24 cellular contexts compared by ENCODE assay signal in the genomic region with DNA sequence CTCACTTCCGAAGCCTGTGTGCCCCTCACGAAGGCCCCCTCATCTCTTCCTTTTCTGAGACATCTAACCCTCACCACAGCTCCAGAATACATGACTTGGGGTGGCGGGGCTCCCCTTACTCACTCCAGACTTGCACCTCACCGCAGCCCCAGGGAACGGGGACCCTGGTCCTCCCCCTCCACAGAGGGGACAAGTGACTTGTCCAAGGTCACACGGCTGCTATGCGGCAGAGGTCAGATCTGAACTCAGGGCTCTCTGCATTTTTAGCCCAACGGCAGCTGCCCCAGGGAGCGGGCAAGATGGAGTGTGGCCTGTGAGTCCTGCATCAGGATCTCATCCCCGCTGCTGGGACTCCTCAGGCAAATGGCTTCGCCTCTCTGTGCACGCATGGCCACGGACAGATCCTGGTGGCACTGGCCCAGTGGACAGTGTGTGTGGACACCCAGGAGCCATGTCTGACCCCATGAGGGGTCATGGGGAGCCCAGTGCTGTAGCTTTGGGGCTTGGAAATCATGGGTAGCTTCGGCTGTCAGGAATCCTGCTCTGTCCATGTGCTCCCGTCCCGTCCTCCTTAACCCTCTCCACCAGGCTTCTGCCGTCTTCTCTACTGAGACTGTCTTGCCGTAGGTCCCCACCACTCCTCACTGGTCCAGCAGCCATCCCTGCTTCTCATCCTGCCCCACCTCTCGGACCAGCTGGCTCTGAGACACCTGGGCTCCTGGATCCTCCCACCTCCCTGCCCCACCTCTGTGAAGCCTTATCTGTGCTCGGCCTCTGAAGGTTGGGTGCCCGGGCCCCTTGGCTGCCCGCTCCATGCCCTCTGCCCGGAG. TPM values are rescaled to one million over a fixed set of nuclear protein-coding genes. Genes with fewer than 3 reads are reported as not detected.
DNase-seq lines count a peak whose midpoint lies in the region; ATAC-seq and TF ChIP-seq lines count a peak whose summit lies in the region.
"Had no signal": no experiment of that assay in that cellular context is flagged by ENCODE, and none has a peak within 500 bp of the region (broad histone marks: within the 10 kb centered on the region; RNA-seq: fewer than 3 reads in every experiment).

No MANE protein-coding gene starts in this region.

- H3K9me3 Mint-ChIP-seq in activated CD8-positive, alpha-beta memory T cell treated with anti-CD3 and anti-CD28 coated beads, Interleukin-2, amount 10 ng/mL, durations not matched to agents 7 days and 5 days (ENCODE audit: low read depth): no peaks in the 10 kb centered on the region
- no peaks in the 10 kb centered on the region for H3K9me3 Mint-ChIP-seq in type B pancreatic cell
- H3K9me3 Mint-ChIP-seq: brain; mesothelial cell of epicardium; nephron; stimulated activated naive B cell treated with anti-CD40 and anti-IgM and Interleukin-4, amounts not matched to agents 10 μg/mL and 1 μg/mL and 100 μg/mL, for 72 hours had no signal

- no peaks in the 10 kb centered on the region for H3K36me3 Mint-ChIP-seq in activated CD8-positive, alpha-beta memory T cell treated with anti-CD3 and anti-CD28 coated beads, Interleukin-2, amount 10 ng/mL, durations not matched to agents 7 days and 5 days
- no peaks in the 10 kb centered on the region for H3K36me3 Mint-ChIP-seq in type B pancreatic cell
- H3K36me3 Mint-ChIP-seq: stimulated activated naive B cell treated with anti-CD40 and anti-IgM and Interleukin-4, amounts not matched to agents 10 μg/mL and 1 μg/mL and 100 μg/mL, for 72 hours had no signal

- no peaks in the 10 kb centered on the region for H3K27me3 Mint-ChIP-seq in activated CD8-positive, alpha-beta memory T cell treated with anti-CD3 and anti-CD28 coated beads, Interleukin-2, amount 10 ng/mL, durations not matched to agents 7 days and 5 days
- no peaks in the 10 kb centered on the region for H3K27me3 Mint-ChIP-seq in type B pancreatic cell
- H3K27me3 Mint-ChIP-seq: brain had no signal

- no peak overlapping the region for H3K4me3 Mint-ChIP-seq in activated CD8-positive, alpha-beta memory T cell treated with anti-CD3 and anti-CD28 coated beads, Interleukin-2, amount 10 ng/mL, durations not matched to agents 7 days and 5 days
- no peak overlapping the region for H3K4me3 Mint-ChIP-seq in type B pancreatic cell
- H3K4me3 Mint-ChIP-seq: brain; mesothelial cell of epicardium; nephron; stimulated activated naive B cell treated with anti-CD40 and anti-IgM and Interleukin-4, amounts not matched to agents 10 μg/mL and 1 μg/mL and 100 μg/mL, for 72 hours had no signal

- H3K27ac ChIP-seq in RWPE1 (peak overlapping the region; percentile 5; the same call in 1 of the 2 replicates), left lung (no peak overlapping the region)
- H3K27ac ChIP-seq: skin epidermis, thyroid gland had no signal

- DNase-seq in activated CD8-positive, alpha-beta memory T cell treated with anti-CD3 and anti-CD28 coated beads, Interleukin-2, amount 50 U/mL, for 48 hours: peak; percentile 37
- DNase-seq in activated CD8-positive, alpha-beta memory T cell treated with anti-CD3 and anti-CD28 coated beads, Interleukin-2, amount 10 ng/mL, durations not matched to agents 7 days and 5 days: no peak
- DNase-seq in RWPE1 (ENCODE audit: low spot score): no peak
- peak; percentile 26 to 68 for DNase-seq in left lung
- DNase-seq in type B pancreatic cell (ENCODE audit: extremely low spot score, unreplicated experiment): peak; percentile 64
- no peak for DNase-seq in globus pallidus (ENCODE audit: low spot score)
- DNase-seq in T-helper 9 cell: no peak
- DNase-seq in medulla oblongata (ENCODE audit: extremely low spot score): no peak
- DNase-seq: activated CD4-positive, alpha-beta T cell treated with anti-CD3 and anti-CD28 coated beads for 4 hours; BE2C; Caco-2; KBM-7; MV-4-11; NCI-H187; NCI-H774; SHP77 treated with DMSO at 0.1 percent for 48 hours; stimulated activated CD4-positive, alpha-beta T cell treated with anti-CD3 and anti-CD28 coated beads, Interleukin-2, amount 100 ng/mL, for 24 hours; stimulated activated naive B cell treated with anti-CD40 and anti-IgM and Interleukin-4, amounts not matched to agents 10 μg/mL and 1 μg/mL and 100 μg/mL, for 72 hours; thyroid gland had no signal

- no peak overlapping the region for H3K27ac Mint-ChIP-seq in activated CD8-positive, alpha-beta memory T cell treated with anti-CD3 and anti-CD28 coated beads, Interleukin-2, amount 10 ng/mL, durations not matched to agents 7 days and 5 days
- no peak overlapping the region for H3K27ac Mint-ChIP-seq in type B pancreatic cell
- H3K27ac Mint-ChIP-seq: brain; mesothelial cell of epicardium; nephron; progenitor cell of endocrine pancreas; stimulated activated naive B cell treated with anti-CD40 and anti-IgM and Interleukin-4, amounts not matched to agents 10 μg/mL and 1 μg/mL and 100 μg/mL, for 72 hours had no signal

- POLR2A ChIA-PET in RWPE1 (lab: Yijun Ruan, JAX; ENCODE audit: low non-redundant PET): no interaction called here

- intact Hi-C loops in left lung (cut with DNase I): no loop called here

- no peaks in the 10 kb centered on the region for H3K27me3 ChIP-seq in left lung
- H3K27me3 ChIP-seq: BE2C, thyroid gland had no signal

- peaks cover 0 to 12% of the 10 kb centered on the region in 2 donors for H3K4me1 ChIP-seq in left lung
- H3K4me1 ChIP-seq: BE2C, Caco-2, thyroid gland had no signal

- H3K9me3 ChIP-seq in left lung: no peaks in the 10 kb centered on the region
- H3K9me3 ChIP-seq: BE2C, Caco-2, thyroid gland had no signal

- CTCF ChIA-PET in activated CD8-positive, alpha-beta memory T cell treated with anti-CD3 and anti-CD28 coated beads, Interleukin-2, amount 10 ng/mL, durations not matched to agents 7 days and 5 days (lab: Charles Lee): no interaction called here
- CTCF ChIA-PET in RWPE1 (lab: Yijun Ruan, JAX): interaction anchor here (1.2 kb wide), 1 partner anchor 90 kb away, joined by 3 read pairs; no protein-coding TSS in a partner anchor

- TF ChIP-seq CTCF in RWPE1 (conservative IDR thresholded peaks at IDR 0.05; ENCODE audit: low read depth) (no peak), left lung (IDR thresholded peaks at IDR 0.05) (no peak), type B pancreatic cell (conservative IDR thresholded peaks at IDR 0.05) (no peak)

- peaks cover 5% of the 10 kb centered on the region for H3K4me1 Mint-ChIP-seq in activated CD8-positive, alpha-beta memory T cell treated with anti-CD3 and anti-CD28 coated beads, Interleukin-2, amount 10 ng/mL, durations not matched to agents 7 days and 5 days
- no peaks in the 10 kb centered on the region for H3K4me1 Mint-ChIP-seq in type B pancreatic cell (ENCODE audit: unreplicated experiment)
- H3K4me1 Mint-ChIP-seq: brain, mesothelial cell of epicardium, nephron had no signal

- ATAC-seq in activated CD8-positive, alpha-beta memory T cell treated with anti-CD3 and anti-CD28 coated beads, Interleukin-2, amount 10 ng/mL, durations not matched to agents 7 days and 5 days: no peak
- ATAC-seq in left lung: no peak
- ATAC-seq: stimulated activated naive B cell treated with anti-CD40 and anti-IgM and Interleukin-4, amounts not matched to agents 10 μg/mL and 1 μg/mL and 100 μg/mL, for 72 hours had no signal

- no peak overlapping the region for H3K4me3 ChIP-seq in left lung
- H3K4me3 ChIP-seq: skin epidermis, thyroid gland had no signal

- peaks cover 0 to 71% of the 10 kb centered on the region in 2 donors for H3K36me3 ChIP-seq in left lung
- H3K36me3 ChIP-seq: BE2C, thyroid gland had no signal

RNA-seq across cellular contexts. Expression of a gene that starts 48.0 kb away (rescaled TPM):
- total RNA-seq in activated CD8-positive, alpha-beta memory T cell treated with anti-CD3 and anti-CD28 coated beads, Interleukin-2, amount 10 ng/mL, durations not matched to agents 7 days and 5 days: 100 to 1,000 TPM; 109 to 119 TPM
- 10 to 100 TPM; 39.3 to 49.9 TPM for total RNA-seq in left lung
- total RNA-seq in type B pancreatic cell (ENCODE audit: low replicate concordance): 38.9 and 47.8 TPM in 2 replicates

RNA-seq across cellular contexts. Expression of a gene that starts 59.9 kb away (rescaled TPM):
- total RNA-seq in activated CD8-positive, alpha-beta memory T cell treated with anti-CD3 and anti-CD28 coated beads, Interleukin-2, amount 10 ng/mL, durations not matched to agents 7 days and 5 days: 1 to 10 TPM; 2.5 to 2.6 TPM
- total RNA-seq in left lung: 10 to 100 TPM; 34.5 to 39.6 TPM
- 29.8 and 33.1 TPM in 2 replicates for total RNA-seq in type B pancreatic cell (ENCODE audit: low replicate concordance)

Comparison
In these comparisons a context has a peak if more than half of its experiments do, and no peak if none do; other contexts are left out.
1. DNase-seq: peak in activated CD8-positive, alpha-beta memory T cell treated with anti-CD3 and anti-CD28 coated beads, Interleukin-2, amount 50 U/mL, for 48 hours (single experiment), left lung (2 of 2) and type B pancreatic cell (single experiment); none in activated CD8-positive, alpha-beta memory T cell treated with anti-CD3 and anti-CD28 coated beads, Interleukin-2, amount 10 ng/mL, durations not matched to agents 7 days and 5 days (single experiment), RWPE1 (single experiment), globus pallidus (single experiment), T-helper 9 cell (single experiment) and medulla oblongata (single experiment).